ENCODE assay signal across 1 cellular context in the genomic region with DNA sequence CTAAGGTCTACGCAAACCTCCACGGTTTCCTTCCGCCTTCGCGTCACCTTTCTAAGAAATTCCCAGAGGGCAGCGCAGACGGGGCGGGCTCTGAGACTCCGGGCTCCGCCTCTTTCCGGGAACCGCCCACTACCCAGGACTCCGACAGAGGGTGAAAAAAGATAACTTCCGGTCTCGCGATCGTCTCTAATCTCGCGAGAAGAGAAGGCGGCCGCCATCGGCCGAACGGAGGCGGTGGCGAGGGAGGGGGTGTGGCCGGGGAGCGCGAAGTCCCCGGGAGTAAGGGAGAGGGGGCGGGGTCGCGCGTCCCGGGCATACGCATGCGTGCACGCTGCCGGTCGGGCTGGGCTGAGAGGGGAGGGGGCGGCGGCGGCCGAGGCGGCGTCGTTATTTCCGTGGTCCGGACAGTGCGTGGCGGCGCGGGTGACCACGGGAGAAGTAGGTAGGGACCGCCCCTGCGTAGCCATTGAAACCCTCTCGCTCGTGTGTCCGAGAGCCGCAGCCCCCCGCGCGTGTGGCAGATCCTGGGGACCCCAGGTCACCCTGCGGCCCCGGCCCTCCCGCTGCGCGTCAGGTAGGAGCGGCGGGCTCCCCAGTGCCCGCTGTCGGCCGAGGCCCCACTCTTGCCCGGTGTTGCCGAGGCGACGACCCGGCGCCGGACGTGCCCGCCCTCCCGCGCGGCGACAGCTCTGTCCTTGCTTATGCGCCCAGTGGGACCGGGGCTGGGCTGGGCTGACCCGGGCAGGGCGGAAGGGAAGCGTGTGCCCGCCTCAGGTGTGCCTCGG.
TF ChIP-seq lines count a peak whose summit lies in the region.

A gene (plus strand): TSS at position 315 of the 785 bp plus-strand sequence. CDS start 1,014 bp downstream, outside the sequence.

TF ChIP-seq in WTC11, 78 proteins besides CTCF, POLR2A, EP300 and RAD21 (continued from another document and continues in another):
- TF ChIP-seq, protein P1, sequence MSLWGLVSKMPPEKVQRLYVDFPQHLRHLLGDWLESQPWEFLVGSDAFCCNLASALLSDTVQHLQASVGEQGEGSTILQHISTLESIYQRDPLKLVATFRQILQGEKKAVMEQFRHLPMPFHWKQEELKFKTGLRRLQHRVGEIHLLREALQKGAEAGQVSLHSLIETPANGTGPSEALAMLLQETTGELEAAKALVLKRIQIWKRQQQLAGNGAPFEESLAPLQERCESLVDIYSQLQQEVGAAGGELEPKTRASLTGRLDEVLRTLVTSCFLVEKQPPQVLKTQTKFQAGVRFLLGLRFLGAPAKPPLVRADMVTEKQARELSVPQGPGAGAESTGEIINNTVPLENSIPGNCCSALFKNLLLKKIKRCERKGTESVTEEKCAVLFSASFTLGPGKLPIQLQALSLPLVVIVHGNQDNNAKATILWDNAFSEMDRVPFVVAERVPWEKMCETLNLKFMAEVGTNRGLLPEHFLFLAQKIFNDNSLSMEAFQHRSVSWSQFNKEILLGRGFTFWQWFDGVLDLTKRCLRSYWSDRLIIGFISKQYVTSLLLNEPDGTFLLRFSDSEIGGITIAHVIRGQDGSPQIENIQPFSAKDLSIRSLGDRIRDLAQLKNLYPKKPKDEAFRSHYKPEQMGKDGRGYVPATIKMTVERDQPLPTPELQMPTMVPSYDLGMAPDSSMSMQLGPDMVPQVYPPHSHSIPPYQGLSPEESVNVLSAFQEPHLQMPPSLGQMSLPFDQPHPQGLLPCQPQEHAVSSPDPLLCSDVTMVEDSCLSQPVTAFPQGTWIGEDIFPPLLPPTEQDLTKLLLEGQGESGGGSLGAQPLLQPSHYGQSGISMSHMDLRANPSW (CRISPR knock-in tag; conservative IDR thresholded peaks at IDR 0.05; ENCODE audit: low read depth) = no peak
- TF ChIP-seq ZNF263 (CRISPR knock-in tag; IDR thresholded peaks at IDR 0.05; ENCODE audit: low read depth) (0 out of 2 replicates have a peak, but pooled peaks have one; percentile 36), PRRX2 (CRISPR knock-in tag; IDR thresholded peaks at IDR 0.05) (no peak), ESRRA (CRISPR knock-in tag; IDR thresholded peaks at IDR 0.05; ENCODE audit: borderline replicate concordance) (peak; percentile 46; the same call in 1 of the 2 replicates), SP1 (CRISPR knock-in tag; conservative IDR thresholded peaks at IDR 0.05) (peak; percentile 85), RELA (CRISPR knock-in tag; IDR thresholded peaks at IDR 0.05; ENCODE audit: borderline replicate concordance) (no peak), GABPB1 (CRISPR knock-in tag; IDR thresholded peaks at IDR 0.05) (peak; percentile 31; the same call in 1 of the 2 replicates), FOXP1 (CRISPR knock-in tag; IDR thresholded peaks at IDR 0.05; ENCODE audit: borderline replicate concordance) (peak; percentile 96), SOX15 (CRISPR knock-in tag; IDR thresholded peaks at IDR 0.05) (no peak), SMAD3 (CRISPR knock-in tag; IDR thresholded peaks at IDR 0.05; ENCODE audit: borderline replicate concordance) (no peak), CREB1 (CRISPR knock-in tag; IDR thresholded peaks at IDR 0.05) (0 out of 2 replicates have a peak, but pooled peaks have one; percentile 47), MXD4 (CRISPR knock-in tag; IDR thresholded peaks at IDR 0.05; ENCODE audit: borderline replicate concordance) (no peak), ZNF423 (CRISPR knock-in tag; IDR thresholded peaks at IDR 0.05) (no peak), NFE2L1 (CRISPR knock-in tag; IDR thresholded peaks at IDR 0.05) (no peak), JAZF1 (CRISPR knock-in tag; IDR thresholded peaks at IDR 0.05) (no peak), RORB (CRISPR knock-in tag; IDR thresholded peaks at IDR 0.05) (no peak), GTF2I (CRISPR knock-in tag; conservative IDR thresholded peaks at IDR 0.05) (no peak), ZNF121 (CRISPR knock-in tag; IDR thresholded peaks at IDR 0.05) (no peak), ZNF396 (CRISPR knock-in tag; IDR thresholded peaks at IDR 0.05; ENCODE audit: borderline replicate concordance) (no peak), MYBL2 (CRISPR knock-in tag; IDR thresholded peaks at IDR 0.05) (peak; percentile 48; the same call in 1 of the 2 replicates), CREM (CRISPR knock-in tag; IDR thresholded peaks at IDR 0.05) (no peak)
- TF ChIP-seq, protein P2, sequence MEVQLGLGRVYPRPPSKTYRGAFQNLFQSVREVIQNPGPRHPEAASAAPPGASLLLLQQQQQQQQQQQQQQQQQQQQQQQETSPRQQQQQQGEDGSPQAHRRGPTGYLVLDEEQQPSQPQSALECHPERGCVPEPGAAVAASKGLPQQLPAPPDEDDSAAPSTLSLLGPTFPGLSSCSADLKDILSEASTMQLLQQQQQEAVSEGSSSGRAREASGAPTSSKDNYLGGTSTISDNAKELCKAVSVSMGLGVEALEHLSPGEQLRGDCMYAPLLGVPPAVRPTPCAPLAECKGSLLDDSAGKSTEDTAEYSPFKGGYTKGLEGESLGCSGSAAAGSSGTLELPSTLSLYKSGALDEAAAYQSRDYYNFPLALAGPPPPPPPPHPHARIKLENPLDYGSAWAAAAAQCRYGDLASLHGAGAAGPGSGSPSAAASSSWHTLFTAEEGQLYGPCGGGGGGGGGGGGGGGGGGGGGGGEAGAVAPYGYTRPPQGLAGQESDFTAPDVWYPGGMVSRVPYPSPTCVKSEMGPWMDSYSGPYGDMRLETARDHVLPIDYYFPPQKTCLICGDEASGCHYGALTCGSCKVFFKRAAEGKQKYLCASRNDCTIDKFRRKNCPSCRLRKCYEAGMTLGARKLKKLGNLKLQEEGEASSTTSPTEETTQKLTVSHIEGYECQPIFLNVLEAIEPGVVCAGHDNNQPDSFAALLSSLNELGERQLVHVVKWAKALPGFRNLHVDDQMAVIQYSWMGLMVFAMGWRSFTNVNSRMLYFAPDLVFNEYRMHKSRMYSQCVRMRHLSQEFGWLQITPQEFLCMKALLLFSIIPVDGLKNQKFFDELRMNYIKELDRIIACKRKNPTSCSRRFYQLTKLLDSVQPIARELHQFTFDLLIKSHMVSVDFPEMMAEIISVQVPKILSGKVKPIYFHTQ (CRISPR knock-in tag; IDR thresholded peaks at IDR 0.05) = no peak
- TF ChIP-seq, protein P3, sequence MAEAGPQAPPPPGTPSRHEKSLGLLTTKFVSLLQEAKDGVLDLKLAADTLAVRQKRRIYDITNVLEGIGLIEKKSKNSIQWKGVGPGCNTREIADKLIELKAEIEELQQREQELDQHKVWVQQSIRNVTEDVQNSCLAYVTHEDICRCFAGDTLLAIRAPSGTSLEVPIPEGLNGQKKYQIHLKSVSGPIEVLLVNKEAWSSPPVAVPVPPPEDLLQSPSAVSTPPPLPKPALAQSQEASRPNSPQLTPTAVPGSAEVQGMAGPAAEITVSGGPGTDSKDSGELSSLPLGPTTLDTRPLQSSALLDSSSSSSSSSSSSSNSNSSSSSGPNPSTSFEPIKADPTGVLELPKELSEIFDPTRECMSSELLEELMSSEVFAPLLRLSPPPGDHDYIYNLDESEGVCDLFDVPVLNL (CRISPR knock-in tag; IDR thresholded peaks at IDR 0.05; ENCODE audit: borderline replicate concordance, low read depth) = no peak
- TF ChIP-seq, protein P4, sequence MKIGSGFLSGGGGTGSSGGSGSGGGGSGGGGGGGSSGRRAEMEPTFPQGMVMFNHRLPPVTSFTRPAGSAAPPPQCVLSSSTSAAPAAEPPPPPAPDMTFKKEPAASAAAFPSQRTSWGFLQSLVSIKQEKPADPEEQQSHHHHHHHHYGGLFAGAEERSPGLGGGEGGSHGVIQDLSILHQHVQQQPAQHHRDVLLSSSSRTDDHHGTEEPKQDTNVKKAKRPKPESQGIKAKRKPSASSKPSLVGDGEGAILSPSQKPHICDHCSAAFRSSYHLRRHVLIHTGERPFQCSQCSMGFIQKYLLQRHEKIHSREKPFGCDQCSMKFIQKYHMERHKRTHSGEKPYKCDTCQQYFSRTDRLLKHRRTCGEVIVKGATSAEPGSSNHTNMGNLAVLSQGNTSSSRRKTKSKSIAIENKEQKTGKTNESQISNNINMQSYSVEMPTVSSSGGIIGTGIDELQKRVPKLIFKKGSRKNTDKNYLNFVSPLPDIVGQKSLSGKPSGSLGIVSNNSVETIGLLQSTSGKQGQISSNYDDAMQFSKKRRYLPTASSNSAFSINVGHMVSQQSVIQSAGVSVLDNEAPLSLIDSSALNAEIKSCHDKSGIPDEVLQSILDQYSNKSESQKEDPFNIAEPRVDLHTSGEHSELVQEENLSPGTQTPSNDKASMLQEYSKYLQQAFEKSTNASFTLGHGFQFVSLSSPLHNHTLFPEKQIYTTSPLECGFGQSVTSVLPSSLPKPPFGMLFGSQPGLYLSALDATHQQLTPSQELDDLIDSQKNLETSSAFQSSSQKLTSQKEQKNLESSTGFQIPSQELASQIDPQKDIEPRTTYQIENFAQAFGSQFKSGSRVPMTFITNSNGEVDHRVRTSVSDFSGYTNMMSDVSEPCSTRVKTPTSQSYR (CRISPR knock-in tag; IDR thresholded peaks at IDR 0.05) = no peak
- TF ChIP-seq, protein P5, sequence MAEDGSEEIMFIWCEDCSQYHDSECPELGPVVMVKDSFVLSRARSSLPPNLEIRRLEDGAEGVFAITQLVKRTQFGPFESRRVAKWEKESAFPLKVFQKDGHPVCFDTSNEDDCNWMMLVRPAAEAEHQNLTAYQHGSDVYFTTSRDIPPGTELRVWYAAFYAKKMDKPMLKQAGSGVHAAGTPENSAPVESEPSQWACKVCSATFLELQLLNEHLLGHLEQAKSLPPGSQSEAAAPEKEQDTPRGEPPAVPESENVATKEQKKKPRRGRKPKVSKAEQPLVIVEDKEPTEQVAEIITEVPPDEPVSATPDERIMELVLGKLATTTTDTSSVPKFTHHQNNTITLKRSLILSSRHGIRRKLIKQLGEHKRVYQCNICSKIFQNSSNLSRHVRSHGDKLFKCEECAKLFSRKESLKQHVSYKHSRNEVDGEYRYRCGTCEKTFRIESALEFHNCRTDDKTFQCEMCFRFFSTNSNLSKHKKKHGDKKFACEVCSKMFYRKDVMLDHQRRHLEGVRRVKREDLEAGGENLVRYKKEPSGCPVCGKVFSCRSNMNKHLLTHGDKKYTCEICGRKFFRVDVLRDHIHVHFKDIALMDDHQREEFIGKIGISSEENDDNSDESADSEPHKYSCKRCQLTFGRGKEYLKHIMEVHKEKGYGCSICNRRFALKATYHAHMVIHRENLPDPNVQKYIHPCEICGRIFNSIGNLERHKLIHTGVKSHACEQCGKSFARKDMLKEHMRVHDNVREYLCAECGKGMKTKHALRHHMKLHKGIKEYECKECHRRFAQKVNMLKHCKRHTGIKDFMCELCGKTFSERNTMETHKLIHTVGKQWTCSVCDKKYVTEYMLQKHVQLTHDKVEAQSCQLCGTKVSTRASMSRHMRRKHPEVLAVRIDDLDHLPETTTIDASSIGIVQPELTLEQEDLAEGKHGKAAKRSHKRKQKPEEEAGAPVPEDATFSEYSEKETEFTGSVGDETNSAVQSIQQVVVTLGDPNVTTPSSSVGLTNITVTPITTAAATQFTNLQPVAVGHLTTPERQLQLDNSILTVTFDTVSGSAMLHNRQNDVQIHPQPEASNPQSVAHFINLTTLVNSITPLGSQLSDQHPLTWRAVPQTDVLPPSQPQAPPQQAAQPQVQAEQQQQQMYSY (CRISPR knock-in tag; IDR thresholded peaks at IDR 0.05) = no peak
- TF ChIP-seq, protein P6, sequence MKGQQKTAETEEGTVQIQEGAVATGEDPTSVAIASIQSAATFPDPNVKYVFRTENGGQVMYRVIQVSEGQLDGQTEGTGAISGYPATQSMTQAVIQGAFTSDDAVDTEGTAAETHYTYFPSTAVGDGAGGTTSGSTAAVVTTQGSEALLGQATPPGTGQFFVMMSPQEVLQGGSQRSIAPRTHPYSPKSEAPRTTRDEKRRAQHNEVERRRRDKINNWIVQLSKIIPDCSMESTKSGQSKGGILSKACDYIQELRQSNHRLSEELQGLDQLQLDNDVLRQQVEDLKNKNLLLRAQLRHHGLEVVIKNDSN (CRISPR knock-in tag; IDR thresholded peaks at IDR 0.05) = no peak; the same call in 1 of the 2 replicates
- TF ChIP-seq, protein P7, sequence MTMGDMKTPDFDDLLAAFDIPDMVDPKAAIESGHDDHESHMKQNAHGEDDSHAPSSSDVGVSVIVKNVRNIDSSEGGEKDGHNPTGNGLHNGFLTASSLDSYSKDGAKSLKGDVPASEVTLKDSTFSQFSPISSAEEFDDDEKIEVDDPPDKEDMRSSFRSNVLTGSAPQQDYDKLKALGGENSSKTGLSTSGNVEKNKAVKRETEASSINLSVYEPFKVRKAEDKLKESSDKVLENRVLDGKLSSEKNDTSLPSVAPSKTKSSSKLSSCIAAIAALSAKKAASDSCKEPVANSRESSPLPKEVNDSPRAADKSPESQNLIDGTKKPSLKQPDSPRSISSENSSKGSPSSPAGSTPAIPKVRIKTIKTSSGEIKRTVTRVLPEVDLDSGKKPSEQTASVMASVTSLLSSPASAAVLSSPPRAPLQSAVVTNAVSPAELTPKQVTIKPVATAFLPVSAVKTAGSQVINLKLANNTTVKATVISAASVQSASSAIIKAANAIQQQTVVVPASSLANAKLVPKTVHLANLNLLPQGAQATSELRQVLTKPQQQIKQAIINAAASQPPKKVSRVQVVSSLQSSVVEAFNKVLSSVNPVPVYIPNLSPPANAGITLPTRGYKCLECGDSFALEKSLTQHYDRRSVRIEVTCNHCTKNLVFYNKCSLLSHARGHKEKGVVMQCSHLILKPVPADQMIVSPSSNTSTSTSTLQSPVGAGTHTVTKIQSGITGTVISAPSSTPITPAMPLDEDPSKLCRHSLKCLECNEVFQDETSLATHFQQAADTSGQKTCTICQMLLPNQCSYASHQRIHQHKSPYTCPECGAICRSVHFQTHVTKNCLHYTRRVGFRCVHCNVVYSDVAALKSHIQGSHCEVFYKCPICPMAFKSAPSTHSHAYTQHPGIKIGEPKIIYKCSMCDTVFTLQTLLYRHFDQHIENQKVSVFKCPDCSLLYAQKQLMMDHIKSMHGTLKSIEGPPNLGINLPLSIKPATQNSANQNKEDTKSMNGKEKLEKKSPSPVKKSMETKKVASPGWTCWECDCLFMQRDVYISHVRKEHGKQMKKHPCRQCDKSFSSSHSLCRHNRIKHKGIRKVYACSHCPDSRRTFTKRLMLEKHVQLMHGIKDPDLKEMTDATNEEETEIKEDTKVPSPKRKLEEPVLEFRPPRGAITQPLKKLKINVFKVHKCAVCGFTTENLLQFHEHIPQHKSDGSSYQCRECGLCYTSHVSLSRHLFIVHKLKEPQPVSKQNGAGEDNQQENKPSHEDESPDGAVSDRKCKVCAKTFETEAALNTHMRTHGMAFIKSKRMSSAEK (CRISPR knock-in tag; IDR thresholded peaks at IDR 0.05; ENCODE audit: borderline replicate concordance) = no peak
